ENCODE assay signal across 8 cellular contexts in the genomic region with DNA sequence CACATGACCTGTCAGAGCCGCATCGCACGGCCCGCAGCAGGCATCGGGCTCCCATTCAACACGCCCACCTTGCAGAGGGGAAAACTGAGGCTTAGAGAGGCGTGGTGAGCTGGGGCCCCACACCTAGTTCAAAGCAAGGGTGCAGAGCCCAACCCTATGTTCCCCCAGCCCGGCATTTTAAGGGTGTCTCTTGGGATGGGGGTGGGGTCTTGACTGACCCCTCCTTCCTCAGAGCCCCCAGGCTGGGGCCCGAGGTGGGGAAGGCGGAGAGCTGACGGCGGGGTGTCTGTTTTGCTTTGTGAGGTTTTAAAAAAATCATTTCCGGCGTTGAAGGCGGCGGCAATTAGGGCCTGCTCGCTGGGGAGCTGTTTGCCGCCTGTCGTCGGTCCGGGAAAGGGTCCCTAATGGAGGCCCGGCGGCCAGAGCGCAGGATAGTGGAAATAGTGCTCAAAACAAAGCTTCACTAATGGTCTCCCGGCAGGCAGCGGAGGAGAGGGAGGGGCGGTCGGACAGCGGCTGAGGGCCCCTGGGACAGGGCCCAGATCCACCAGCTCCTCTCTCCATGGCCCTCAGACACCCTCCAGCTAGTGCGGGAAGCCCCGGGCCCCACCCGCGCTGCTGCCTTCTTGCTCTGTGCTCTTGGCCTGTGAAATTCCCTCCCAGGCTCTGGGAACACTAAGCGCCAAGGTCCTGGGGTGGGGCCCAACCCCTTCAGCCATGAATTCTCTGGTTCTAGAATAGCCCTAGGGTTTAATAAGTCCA. TPM values are rescaled to one million over a fixed set of nuclear protein-coding genes. Genes with fewer than 3 reads are reported as not detected.
DNase-seq lines count a peak whose midpoint lies in the region; ATAC-seq lines count a peak whose summit lies in the region.

No MANE protein-coding gene starts in this region.

- H3K4me1 Mint-ChIP-seq in activated CD4-positive, alpha-beta T cell treated with anti-CD3 and anti-CD28 coated beads, Interleukin-2, amount 10 ng/mL, durations not matched to agents 24 days and 14 days, result peaks cover 9% of the 10 kb centered on the region
- peaks cover 15% of the 10 kb centered on the region for H3K4me1 Mint-ChIP-seq in activated T-cell treated with anti-CD3 and anti-CD28 coated beads, Interleukin-2, amount 50 U/mL, for 24 hours (ENCODE audit: low read depth)

- peak; percentile 71 for DNase-seq in activated CD4-positive, alpha-beta T cell treated with anti-CD3 and anti-CD28 coated beads, Interleukin-2, amount 10 ng/mL, durations not matched to agents 24 days and 14 days
- DNase-seq in activated CD4-positive, alpha-beta T cell treated with anti-CD3 and anti-CD28 coated beads, Interleukin-2, amount 50 U/mL, for 48 hours, result no peak
- DNase-seq in activated T-cell treated with anti-CD3 and anti-CD28 coated beads, Interleukin-2, amount 50 U/mL, for 24 hours, result peak; percentile 40
- DNase-seq in globus pallidus (ENCODE audit: low spot score), result no peak
- DNase-seq in activated CD4-positive, CD25-positive, alpha-beta regulatory T cell treated with anti-CD3 and anti-CD28 coated beads, Interleukin-2, amount 50 U/mL, for 72 hours, result no peak

- H3K27me3 Mint-ChIP-seq in activated CD4-positive, alpha-beta T cell treated with anti-CD3 and anti-CD28 coated beads, Interleukin-2, amount 10 ng/mL, durations not matched to agents 24 days and 14 days, result peaks cover 35% of the 10 kb centered on the region
- peaks cover 66% of the 10 kb centered on the region for H3K27me3 Mint-ChIP-seq in activated T-cell treated with anti-CD3 and anti-CD28 coated beads, Interleukin-2, amount 50 U/mL, for 24 hours

- H3K4me1 ChIP-seq in stomach smooth muscle (ENCODE audit: control insufficient read depth, insufficient read depth, low read length), result peaks cover 21% of the 10 kb centered on the region

- intact Hi-C loops in activated CD4-positive, alpha-beta T cell treated with anti-CD3 and anti-CD28 coated beads, Interleukin-2, amount 10 ng/mL, durations not matched to agents 24 days and 14 days (cut with micrococcal nuclease), result no loop called here

- H3K4me3 ChIP-seq in iPS-18c (ENCODE audit: insufficient read depth, low read depth, low read length) (peak overlapping the region; percentile 52), stomach smooth muscle (ENCODE audit: low read length in 2 of 2) (peak overlapping the region; percentile 59 to 63)

- H3K27ac ChIP-seq in stomach smooth muscle (ENCODE audit: low read length), result no peak overlapping the region

- peak overlapping the region; percentile 29 to 41 for H3K9ac ChIP-seq in stomach smooth muscle (ENCODE audit: low read length in 2 of 2)

- H3K9me3 Mint-ChIP-seq in activated CD4-positive, alpha-beta T cell treated with anti-CD3 and anti-CD28 coated beads, Interleukin-2, amount 10 ng/mL, durations not matched to agents 24 days and 14 days, result no peaks in the 10 kb centered on the region
- H3K9me3 Mint-ChIP-seq in activated T-cell treated with anti-CD3 and anti-CD28 coated beads, Interleukin-2, amount 50 U/mL, for 24 hours, result no peaks in the 10 kb centered on the region

- H3K36me3 Mint-ChIP-seq in activated CD4-positive, alpha-beta T cell treated with anti-CD3 and anti-CD28 coated beads, Interleukin-2, amount 10 ng/mL, durations not matched to agents 24 days and 14 days (ENCODE audit: low read depth), result no peaks in the 10 kb centered on the region
- H3K36me3 Mint-ChIP-seq in activated T-cell treated with anti-CD3 and anti-CD28 coated beads, Interleukin-2, amount 50 U/mL, for 24 hours (ENCODE audit: low read depth), result no peaks in the 10 kb centered on the region

- H3K27me3 ChIP-seq in stomach smooth muscle (ENCODE audit: control insufficient read depth in 1 of 2, insufficient read depth in 2 of 2, low read length in 2 of 2), result peaks cover 30 to 32% of the 10 kb centered on the region in 2 donors

- ATAC-seq in GM21528 (IDR thresholded peaks at IDR 0.05; ENCODE audit: low FRiP score, unreplicated experiment), result no peak

- no peaks in the 10 kb centered on the region for H3K36me3 ChIP-seq in stomach smooth muscle (ENCODE audit: control insufficient read depth in 2 of 2, insufficient read depth in 2 of 2, low read length in 2 of 2)

- H3K4me3 Mint-ChIP-seq in activated CD4-positive, alpha-beta T cell treated with anti-CD3 and anti-CD28 coated beads, Interleukin-2, amount 10 ng/mL, durations not matched to agents 24 days and 14 days, result peak overlapping the region; percentile 48
- peak overlapping the region; percentile 52 for H3K4me3 Mint-ChIP-seq in activated T-cell treated with anti-CD3 and anti-CD28 coated beads, Interleukin-2, amount 50 U/mL, for 24 hours

- no peak overlapping the region for H3K27ac Mint-ChIP-seq in activated CD4-positive, alpha-beta T cell treated with anti-CD3 and anti-CD28 coated beads, Interleukin-2, amount 10 ng/mL, durations not matched to agents 24 days and 14 days
- peak overlapping the region; percentile 56 for H3K27ac Mint-ChIP-seq in activated T-cell treated with anti-CD3 and anti-CD28 coated beads, Interleukin-2, amount 50 U/mL, for 24 hours

- H3K9me3 ChIP-seq in iPS-18c (ENCODE audit: control insufficient read depth, insufficient read depth, low read length) (no peaks in the 10 kb centered on the region), stomach smooth muscle (ENCODE audit: control insufficient read depth in 2 of 2, low read length in 2 of 2) (no peaks in the 10 kb centered on the region)

RNA-seq across cellular contexts. Expression of gene VSTM2L, which starts 11.9 kb away (rescaled TPM):
- total RNA-seq in activated CD4-positive, alpha-beta T cell treated with anti-CD3 and anti-CD28 coated beads, Interleukin-2, amount 10 ng/mL, durations not matched to agents 24 days and 14 days, result 0.09 TPM in 1 of 2 replicates, not detected in the other

Comparison
In these comparisons a context has a peak if more than half of its experiments do, and no peak if none do; other contexts are left out.
1. DNase-seq: peak in activated CD4-positive, alpha-beta T cell treated with anti-CD3 and anti-CD28 coated beads, Interleukin-2, amount 10 ng/mL, durations not matched to agents 24 days and 14 days (single experiment) and activated T-cell treated with anti-CD3 and anti-CD28 coated beads, Interleukin-2, amount 50 U/mL, for 24 hours (single experiment); none in activated CD4-positive, alpha-beta T cell treated with anti-CD3 and anti-CD28 coated beads, Interleukin-2, amount 50 U/mL, for 48 hours (0 of 2), globus pallidus (single experiment) and activated CD4-positive, CD25-positive, alpha-beta regulatory T cell treated with anti-CD3 and anti-CD28 coated beads, Interleukin-2, amount 50 U/mL, for 72 hours (single experiment).